15 cellular contexts compared by ENCODE assay signal in the genomic region with DNA sequence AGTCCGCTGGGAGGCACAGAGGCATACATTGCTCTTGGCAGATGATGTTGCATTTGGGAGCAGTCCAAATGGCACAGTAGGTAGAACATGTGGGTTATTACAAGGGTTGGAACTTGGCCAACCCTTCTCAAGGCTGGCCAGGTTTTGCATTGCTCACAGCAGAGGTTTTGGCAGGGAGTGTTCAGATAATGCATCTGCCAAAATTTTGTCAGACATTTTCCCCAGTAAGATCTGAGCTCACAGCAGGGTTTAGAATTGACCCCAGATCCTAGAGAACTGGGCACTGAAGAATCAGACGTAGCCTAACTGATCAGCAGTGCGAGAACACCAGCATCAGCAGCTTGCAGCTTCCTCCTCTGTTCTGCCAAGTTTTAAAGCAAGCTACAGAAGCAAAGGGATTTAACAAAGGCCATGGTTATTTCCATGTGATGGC.
DNase-seq lines count a peak whose midpoint lies in the region; ATAC-seq, FAIRE-seq and TF ChIP-seq lines count a peak whose summit lies in the region.
"Had no signal": no experiment of that assay in that cellular context is flagged by ENCODE, and none has a peak within 500 bp of the region (broad histone marks: within the 10 kb centered on the region; RNA-seq: fewer than 3 reads in every experiment).

No MANE protein-coding gene starts in this region.

- H3K9me3 ChIP-seq in pancreas = no peaks in the 10 kb centered on the region
- H3K9me3 ChIP-seq: BLaER1 treated with 17β-estradiol and CSF1 and Interleukin-3, amounts not matched to agents 10 nM and 100 nM; suprapubic skin had no signal

- H3K27me3 ChIP-seq in pancreas = peaks cover 0 to 4% (median 0%) of the 10 kb centered on the region in 4 donors
- H3K27me3 ChIP-seq: BLaER1 treated with 17β-estradiol and CSF1 and Interleukin-3, amounts not matched to agents 10 nM and 100 nM; suprapubic skin had no signal

- no peak for FAIRE-seq in pancreas (lab: Jason Lieb, UNC)
- FAIRE-seq: colon had no signal

- 10 to 12% methylated on average over 3 of the region's 3 CpGs for WGBS in pancreas, 2 donors

- H3K36me3 ChIP-seq in pancreas = no peaks in the 10 kb centered on the region
- H3K36me3 ChIP-seq: BLaER1 treated with 17β-estradiol and CSF1 and Interleukin-3, amounts not matched to agents 10 nM and 100 nM; suprapubic skin had no signal

- peak; percentile 27 to 76 (median 40) for ATAC-seq in pancreas
- no peak for ATAC-seq in GM18517 (IDR thresholded peaks at IDR 0.05; ENCODE audit: unreplicated experiment)

- no peak overlapping the region for H3K27ac ChIP-seq in pancreas
- H3K27ac ChIP-seq: BLaER1 treated with 17β-estradiol and CSF1 and Interleukin-3, amounts not matched to agents 10 nM and 100 nM; suprapubic skin had no signal

- TF ChIP-seq CTCF in LNCaP clone FGC (IDR thresholded peaks at IDR 0.05; ENCODE audit: control insufficient read depth, extremely low read depth, insufficient read depth) (no peak), pancreas (IDR thresholded peaks at IDR 0.05) (no peak)

- H3K4me1 ChIP-seq in pancreas = no peaks in the 10 kb centered on the region
- H3K4me1 ChIP-seq: BLaER1 treated with 17β-estradiol and CSF1 and Interleukin-3, amounts not matched to agents 10 nM and 100 nM; suprapubic skin had no signal

- DNase-seq in LNCaP clone FGC (ENCODE audit: low read depth) = peak; percentile 13
- peak; percentile 93 to 95 for DNase-seq in NCI-H446 (lab: John Stamatoyannopoulos, UW)
- DNase-seq in cerebellum (ENCODE audit: low spot score) = peak; percentile 41
- peak in 5 of 6 donors; percentile 12 to 61 (median 30) for DNase-seq in pancreas
- no peak for DNase-seq in activated effector memory CD4-positive, alpha-beta T cell treated with Interleukin-2 at 50 U/mL for 16 hours
- DNase-seq in hepatic stellate cell (ENCODE audit: low spot score) = no peak
- no peak for DNase-seq in NCI-H1930 (lab: John Stamatoyannopoulos, UW)
- DNase-seq: activated CD4-positive, alpha-beta memory T cell treated with anti-CD3 and anti-CD28 coated beads for 36 hours; activated naive CD4-positive, alpha-beta T cell; immature natural killer cell; NCI-H2107 had no signal

- H3K4me3 ChIP-seq in LNCaP clone FGC (ENCODE audit: low read depth, low read length) = no peak overlapping the region
- no peak overlapping the region for H3K4me3 ChIP-seq in pancreas
- H3K4me3 ChIP-seq: BLaER1 treated with 17β-estradiol and CSF1 and Interleukin-3, amounts not matched to agents 10 nM and 100 nM; suprapubic skin had no signal

- intact Hi-C loops in pancreas (cut with DNase I) = no loop called here

Comparison
In these comparisons a context has a peak if more than half of its experiments do, and no peak if none do; other contexts are left out.
1. DNase-seq: peak in LNCaP clone FGC (single experiment), NCI-H446 (2 of 2), cerebellum (single experiment) and pancreas (5 of 6); none in activated effector memory CD4-positive, alpha-beta T cell treated with Interleukin-2 at 50 U/mL for 16 hours (single experiment), hepatic stellate cell (single experiment) and NCI-H1930 (0 of 2).